In the genomic region with DNA sequence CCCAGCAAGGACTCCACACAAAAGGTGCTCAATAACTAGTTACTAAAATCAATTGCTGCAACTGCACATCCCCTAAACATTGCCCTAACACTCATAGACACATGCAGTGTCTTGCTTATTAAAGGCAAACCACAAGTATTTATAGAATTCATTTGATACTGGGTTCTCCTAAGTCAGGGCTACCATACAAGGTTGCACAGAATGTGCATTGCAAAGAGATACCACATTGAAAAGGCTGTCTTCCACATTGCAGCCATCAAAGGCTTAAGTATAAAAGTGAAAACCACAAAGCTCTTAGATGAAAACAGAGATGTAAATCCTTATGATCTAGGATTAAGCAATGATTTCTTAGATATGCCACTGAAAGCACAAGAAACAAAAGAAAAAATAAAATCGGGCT, we compare ENCODE assay signal across 18 cellular contexts. TPM values are rescaled to one million over a fixed set of nuclear protein-coding genes. Genes with fewer than 3 reads are reported as not detected.
DNase-seq lines count a peak whose midpoint lies in the region; ATAC-seq and TF ChIP-seq lines count a peak whose summit lies in the region.
"Had no signal": no experiment of that assay in that cellular context is flagged by ENCODE, and none has a peak within 500 bp of the region (broad histone marks: within the 10 kb centered on the region; RNA-seq: fewer than 3 reads in every experiment).

No MANE protein-coding gene starts in this region.

- in situ Hi-C loops in astrocyte of the cerebellum (cut with HindIII; ENCODE audit: low sequenced_read_pairs) = no loop called here

- peaks cover 48% of the 10 kb centered on the region for H3K27me3 Mint-ChIP-seq in activated T-cell treated with anti-CD3 and anti-CD28 coated beads, Interleukin-2, amount 50 U/mL, for 72 hours (ENCODE audit: low read depth)

- H3K4me1 Mint-ChIP-seq in activated T-cell treated with anti-CD3 and anti-CD28 coated beads, Interleukin-2, amount 50 U/mL, for 72 hours (ENCODE audit: low read depth) = peaks cover 22% of the 10 kb centered on the region
- H3K4me1 Mint-ChIP-seq: endodermal cell had no signal

- H3F3A ChIP-seq in MM.1S (ENCODE audit: insufficient read depth, low read length) = peaks cover 7% of the 10 kb centered on the region; the same call in 1 of the 2 replicates

- TF ChIP-seq CTCF in MM.1S (IDR thresholded peaks at IDR 0.05; ENCODE audit: low read length) = no peak
- TF ChIP-seq CTCF in astrocyte of the cerebellum (IDR thresholded peaks at IDR 0.05; ENCODE audit: low read depth, low read length, missing control alignments) = no peak
- TF ChIP-seq CTCF in right atrium auricular region (IDR thresholded peaks at IDR 0.05) = no peak

- peak overlapping the region; percentile 16; the same call in 1 of the 2 replicates for H3K4me2 ChIP-seq in MM.1S (ENCODE audit: low read depth, low read length)

- H3K27ac ChIP-seq in MM.1S (ENCODE audit: low read length) (no peak overlapping the region; the same call in 1 of the 2 replicates), right atrium auricular region (no peak overlapping the region)
- H3K27ac ChIP-seq: thyroid gland had no signal

- H3K79me2 ChIP-seq in MM.1S (ENCODE audit: low read length) = no peaks in the 10 kb centered on the region

- no peaks in the 10 kb centered on the region for H3K36me3 ChIP-seq in MM.1S (replicated peaks; ENCODE audit: insufficient read depth, low read length)
- no peaks in the 10 kb centered on the region for H3K36me3 ChIP-seq in right atrium auricular region
- H3K36me3 ChIP-seq: thyroid gland had no signal

- no peaks in the 10 kb centered on the region for H3K27me3 ChIP-seq in MM.1S (replicated peaks; ENCODE audit: insufficient read depth, low read length)
- no peaks in the 10 kb centered on the region for H3K27me3 ChIP-seq in right atrium auricular region
- H3K27me3 ChIP-seq: thyroid gland had no signal

- no peak overlapping the region for H2AFZ ChIP-seq in MM.1S (ENCODE audit: low read length)

- no peak overlapping the region for H3K27ac Mint-ChIP-seq in activated T-cell treated with anti-CD3 and anti-CD28 coated beads, Interleukin-2, amount 50 U/mL, for 72 hours
- H3K27ac Mint-ChIP-seq: endodermal cell had no signal

- H3K9me3 ChIP-seq in MM.1S (replicated peaks; ENCODE audit: insufficient read depth, low read length) = no peaks in the 10 kb centered on the region
- H3K9me3 ChIP-seq in right atrium auricular region = no peaks in the 10 kb centered on the region
- H3K9me3 ChIP-seq: thyroid gland had no signal

- no peak for DNase-seq in activated T-cell treated with anti-CD3 and anti-CD28 coated beads, Interleukin-2, amount 50 U/mL, for 72 hours
- DNase-seq in activated T-cell treated with anti-CD3 and anti-CD28 coated beads for 4 hours = no peak
- peak; percentile 87 for DNase-seq in MM.1S
- peak; percentile 23 for DNase-seq in astrocyte of the cerebellum (ENCODE audit: low read depth)
- no peak for DNase-seq in stimulated activated naive CD8-positive, alpha-beta T cell treated with anti-CD3 and anti-CD28 coated beads, Interleukin-15, Interleukin-2, amounts not matched to agents 100 U/mL and 50 U/mL, for 24 hours
- DNase-seq in germinal center (ENCODE audit: low spot score) = no peak
- no peak for DNase-seq in right atrium auricular region (ENCODE audit: low spot score)
- DNase-seq: activated CD8-positive, alpha-beta memory T cell treated with anti-CD3 and anti-CD28 coated beads for 24 hours; activated gamma-delta T cell treated with Interleukin-2 at 50 U/mL for 16 hours; endodermal cell; NCI-H1092; NCI-H2171; stimulated activated CD4-positive, alpha-beta T cell treated with anti-CD3 and anti-CD28 coated beads, Interleukin-2, amount 100 ng/mL, for 24 hours; thyroid gland had no signal

- H3K4me3 Mint-ChIP-seq in activated T-cell treated with anti-CD3 and anti-CD28 coated beads, Interleukin-2, amount 50 U/mL, for 72 hours = peak overlapping the region in 1 of 2 donors; percentile 43
- H3K4me3 Mint-ChIP-seq: endodermal cell had no signal

- peak; percentile 30 to 51 for ATAC-seq in activated T-cell treated with anti-CD3 and anti-CD28 coated beads, Interleukin-2, amount 50 U/mL, for 72 hours (replicated peaks in 1 of 2)
- ATAC-seq in stimulated activated naive CD8-positive, alpha-beta T cell treated with anti-CD3 and anti-CD28 coated beads, Interleukin-15, Interleukin-2, amounts not matched to agents 100 U/mL and 50 U/mL, for 24 hours = peak; percentile 51
- ATAC-seq in HG02885 (IDR thresholded peaks at IDR 0.05; ENCODE audit: poor library complexity, unreplicated experiment) = no peak

- H3K9me2 ChIP-seq in MM.1S (replicated peaks; ENCODE audit: insufficient read depth, low read length) = no peaks in the 10 kb centered on the region

- H3K4me3 ChIP-seq in MM.1S (ENCODE audit: low read length) = no peak overlapping the region
- no peak overlapping the region for H3K4me3 ChIP-seq in astrocyte of the cerebellum (ENCODE audit: low read depth, low read length)
- H3K4me3 ChIP-seq in right atrium auricular region = no peak overlapping the region
- H3K4me3 ChIP-seq: thyroid gland had no signal

- no peaks in the 10 kb centered on the region for H3K9me3 Mint-ChIP-seq in activated T-cell treated with anti-CD3 and anti-CD28 coated beads, Interleukin-2, amount 50 U/mL, for 72 hours
- H3K9me3 Mint-ChIP-seq: endodermal cell had no signal

- H3K4me1 ChIP-seq in MM.1S (ENCODE audit: low read length) (peaks cover 16% of the 10 kb centered on the region), right atrium auricular region (no peaks in the 10 kb centered on the region)
- H3K4me1 ChIP-seq: thyroid gland had no signal

- H3K9ac ChIP-seq in MM.1S (ENCODE audit: low read length) = no peak overlapping the region

- H4K20me1 ChIP-seq in MM.1S (ENCODE audit: insufficient read depth, low read length) = no peaks in the 10 kb centered on the region

- no peaks in the 10 kb centered on the region for H3K36me3 Mint-ChIP-seq in activated T-cell treated with anti-CD3 and anti-CD28 coated beads, Interleukin-2, amount 50 U/mL, for 72 hours (ENCODE audit: insufficient read depth in 2 of 2)

RNA-seq across cellular contexts. Expression of gene TOPAZ1, which starts 33.6 kb away (rescaled TPM):
- total RNA-seq in activated T-cell treated with anti-CD3 and anti-CD28 coated beads, Interleukin-2, amount 50 U/mL, for 72 hours = not detected
- not detected for total RNA-seq in right atrium auricular region
- total RNA-seq: cardiac septum, endodermal cell, lower leg skin, OCI-LY7 had no signal

Comparison
In these comparisons a context has a peak if more than half of its experiments do, and no peak if none do; other contexts are left out.
1. DNase-seq: peak in MM.1S (single experiment) and astrocyte of the cerebellum (single experiment); none in activated T-cell treated with anti-CD3 and anti-CD28 coated beads, Interleukin-2, amount 50 U/mL, for 72 hours (0 of 2), activated T-cell treated with anti-CD3 and anti-CD28 coated beads for 4 hours (single experiment), stimulated activated naive CD8-positive, alpha-beta T cell treated with anti-CD3 and anti-CD28 coated beads, Interleukin-15, Interleukin-2, amounts not matched to agents 100 U/mL and 50 U/mL, for 24 hours (single experiment), germinal center (single experiment) and right atrium auricular region (single experiment).